10 cellular contexts compared by ENCODE assay signal in the genomic region with DNA sequence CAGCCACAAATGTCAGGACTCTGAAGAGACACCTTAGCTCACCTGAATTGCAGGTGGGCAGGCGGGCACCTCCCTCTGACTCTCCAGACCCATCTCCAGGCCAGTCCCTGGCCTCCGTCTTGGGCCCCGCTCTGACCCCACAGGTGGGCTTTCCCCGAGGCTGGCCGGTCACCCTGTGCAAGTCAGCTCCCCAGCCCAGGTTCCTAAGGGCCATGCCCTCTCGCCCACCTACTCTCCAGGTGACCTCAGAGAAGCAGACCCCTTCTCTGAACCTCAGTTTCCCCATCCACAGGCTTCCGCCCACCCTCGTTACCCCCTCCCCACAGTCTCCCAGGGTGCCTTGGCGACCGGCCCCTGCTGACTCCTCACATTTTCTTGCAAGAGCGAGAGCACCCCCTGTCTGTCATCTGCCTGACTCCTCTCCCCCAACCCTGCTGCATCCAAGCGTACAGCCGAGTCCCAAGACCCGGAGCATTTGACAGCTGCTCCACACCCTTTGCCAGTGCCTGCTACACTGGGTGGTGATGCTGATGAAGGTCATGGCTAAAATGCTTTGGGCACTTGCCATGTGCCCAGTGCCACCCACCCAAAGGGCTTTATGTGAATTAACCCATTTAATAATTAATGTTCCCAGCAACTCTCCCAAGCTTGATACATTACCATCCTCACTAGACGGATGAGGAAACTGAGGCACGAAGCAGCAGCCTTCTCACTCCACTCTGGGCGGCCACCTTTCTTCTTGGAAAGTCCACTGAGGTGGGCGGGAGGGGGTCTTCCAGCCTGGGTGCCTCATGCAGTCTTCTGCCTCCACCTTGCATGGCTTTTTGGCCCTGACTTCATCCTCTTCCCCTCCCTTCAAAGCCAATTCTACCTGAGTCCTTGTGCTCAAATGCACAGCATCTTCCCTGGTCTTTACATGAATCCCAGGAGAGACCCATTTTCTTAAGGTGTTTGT. TPM values are rescaled to one million over a fixed set of nuclear protein-coding genes. Genes with fewer than 3 reads are reported as not detected.
DNase-seq lines count a peak whose midpoint lies in the region; ATAC-seq, FAIRE-seq and TF ChIP-seq lines count a peak whose summit lies in the region.
"Had no signal": no experiment of that assay in that cellular context is flagged by ENCODE, and none has a peak within 500 bp of the region (broad histone marks: within the 10 kb centered on the region; RNA-seq: fewer than 3 reads in every experiment).

No MANE protein-coding gene starts in this region.

- H3K27me3 ChIP-seq in Peyer's patch, result no peaks in the 10 kb centered on the region

- H3K4me3 Mint-ChIP-seq in stimulated activated effector memory CD8-positive, alpha-beta T cell treated with anti-CD3 and anti-CD28 coated beads, Interleukin-12 subunit alpha, Interleukin-12 subunit beta, amount 100 ng/mL, for 72 hours, result no peak overlapping the region

- ATAC-seq in Right ventricle myocardium superior (ENCODE audit: poor library complexity) (peak; percentile 86), GM19035 (IDR thresholded peaks at IDR 0.05; ENCODE audit: unreplicated experiment) (no peak)
- peak; percentile 31 for ATAC-seq in stimulated activated effector memory CD8-positive, alpha-beta T cell treated with anti-CD3 and anti-CD28 coated beads, Interleukin-12 subunit alpha, Interleukin-12 subunit beta, amount 100 ng/mL, for 72 hours

- no peak overlapping the region for H3K27ac Mint-ChIP-seq in stimulated activated effector memory CD8-positive, alpha-beta T cell treated with anti-CD3 and anti-CD28 coated beads, Interleukin-12 subunit alpha, Interleukin-12 subunit beta, amount 100 ng/mL, for 72 hours

- H3K9me3 Mint-ChIP-seq in stimulated activated effector memory CD8-positive, alpha-beta T cell treated with anti-CD3 and anti-CD28 coated beads, Interleukin-12 subunit alpha, Interleukin-12 subunit beta, amount 100 ng/mL, for 72 hours, result no peaks in the 10 kb centered on the region

- intact Hi-C loops in Right ventricle myocardium superior (cut with DNase I), result loop anchor here (2.0 to 5.0 kb wide), 2 partner anchors 117 to 160 kb away; a partner anchor contains a TSS

- H3K36me3 Mint-ChIP-seq in stimulated activated effector memory CD8-positive, alpha-beta T cell treated with anti-CD3 and anti-CD28 coated beads, Interleukin-12 subunit alpha, Interleukin-12 subunit beta, amount 100 ng/mL, for 72 hours, result no peaks in the 10 kb centered on the region

- FAIRE-seq in H54 (lab: Jason Lieb, UNC), result no peak
- FAIRE-seq: A204.1, colon had no signal

- no peak overlapping the region for H3K27ac ChIP-seq in Peyer's patch

- H3K4me1 ChIP-seq in Peyer's patch, result no peaks in the 10 kb centered on the region

- TF ChIP-seq POLR2A in Peyer's patch (IDR thresholded peaks at IDR 0.05), result no peak
- TF ChIP-seq POLR2A in H54 (IDR thresholded peaks at IDR 0.05; ENCODE audit: low read depth, low read length), result no peak

- no peaks in the 10 kb centered on the region for H3K4me1 Mint-ChIP-seq in stimulated activated effector memory CD8-positive, alpha-beta T cell treated with anti-CD3 and anti-CD28 coated beads, Interleukin-12 subunit alpha, Interleukin-12 subunit beta, amount 100 ng/mL, for 72 hours

- TF ChIP-seq CTCF in Peyer's patch (IDR thresholded peaks at IDR 0.05), result peak in 4 of 6 experiments; percentile 27 to 54 (median 40)

- peak; percentile 86 for DNase-seq in DMS 273 (lab: John Stamatoyannopoulos, UW; ENCODE audit: unreplicated experiment)
- no peak for DNase-seq in DMS 273 treated with DMSO at 0.1 percent for 48 hours (lab: John Stamatoyannopoulos, UW)
- peak in 1 of 3 donors; percentile 72 for DNase-seq in Peyer's patch
- DNase-seq in Right ventricle myocardium superior, result peak; percentile 57
- peak in 1 of 2 donors; percentile 61 for DNase-seq in stimulated activated effector memory CD8-positive, alpha-beta T cell treated with anti-CD3 and anti-CD28 coated beads, Interleukin-12 subunit alpha, Interleukin-12 subunit beta, amount 100 ng/mL, for 72 hours (ENCODE audit: low spot score in 2 of 2)
- no peak for DNase-seq in activated effector memory CD4-positive, alpha-beta T cell treated with anti-CD3 and anti-CD28 coated beads, Interleukin-2, amount 50 U/mL, for 16 hours
- no peak for DNase-seq in H54 (ENCODE audit: insufficient read length, low spot score)

- H3K9me3 ChIP-seq in Peyer's patch, result no peaks in the 10 kb centered on the region

- H3K36me3 ChIP-seq in Peyer's patch, result no peaks in the 10 kb centered on the region

- H3K4me3 ChIP-seq in Peyer's patch, result no peak overlapping the region

RNA-seq across cellular contexts. Expression of a gene that starts 51.1 kb away (rescaled TPM):
- not detected for total RNA-seq in Peyer's patch
- total RNA-seq in Right ventricle myocardium superior, result 1.2 TPM

RNA-seq across cellular contexts. Expression of a gene that starts 57.8 kb away (rescaled TPM):
- total RNA-seq in Peyer's patch (not detected), Right ventricle myocardium superior (not detected)

Comparison
In these comparisons a context has a peak if more than half of its experiments do, and no peak if none do; other contexts are left out.
1. DNase-seq: peak in DMS 273 (single experiment) and Right ventricle myocardium superior (single experiment); none in DMS 273 treated with DMSO at 0.1 percent for 48 hours (single experiment), activated effector memory CD4-positive, alpha-beta T cell treated with anti-CD3 and anti-CD28 coated beads, Interleukin-2, amount 50 U/mL, for 16 hours (single experiment) and H54 (single experiment).